Comparison of ENCODE assay signal across 8 cellular contexts in the genomic region with DNA sequence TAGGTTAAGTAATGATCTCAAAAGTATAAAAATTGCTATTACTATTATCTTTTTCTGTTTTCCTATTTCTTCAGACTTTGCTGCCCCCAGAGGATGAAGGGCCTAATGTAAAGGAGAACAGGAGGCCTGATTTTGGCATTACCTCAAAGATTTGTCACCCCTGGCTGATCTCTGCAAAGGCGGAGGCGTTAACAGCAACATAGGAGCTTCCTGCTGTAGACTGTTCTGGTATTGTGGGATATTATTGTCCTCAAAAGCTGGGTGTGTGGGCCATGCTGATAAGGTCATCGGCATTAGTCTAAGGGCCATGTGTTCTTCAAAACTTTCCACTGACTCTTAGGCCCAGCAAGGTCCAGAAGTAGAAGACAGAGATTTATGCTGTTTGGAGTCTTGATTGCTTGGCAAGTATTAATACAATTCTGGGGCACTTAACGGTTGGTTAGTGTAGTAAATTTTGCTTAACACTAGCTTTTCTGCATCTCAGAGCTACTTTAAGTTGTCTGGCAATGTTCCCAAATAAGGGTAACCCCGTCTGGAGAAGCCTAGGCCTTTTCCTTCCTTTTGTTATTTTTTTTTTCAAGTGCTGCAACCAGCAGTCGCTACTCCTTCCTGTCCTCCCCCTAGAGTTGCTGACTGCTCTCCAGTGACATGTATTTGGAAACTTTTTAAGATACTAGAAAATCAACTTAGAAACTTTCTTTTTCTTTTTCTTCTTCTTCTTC. TPM values are rescaled to one million over a fixed set of nuclear protein-coding genes. Genes with fewer than 3 reads are reported as not detected.
DNase-seq lines count a peak whose midpoint lies in the region; ATAC-seq, FAIRE-seq and TF ChIP-seq lines count a peak whose summit lies in the region.

No MANE protein-coding gene starts in this region.

- peak overlapping the region; percentile 8 for H2AFZ ChIP-seq in HepG2 (ENCODE audit: low read length)

- TF ChIP-seq EP300 in HepG2 (IDR thresholded peaks at IDR 0.05; ENCODE audit: low read depth in 2 of 2, low read length in 2 of 2), result no peak
- TF ChIP-seq EP300 in HepG2 (CRISPR knock-in tag; IDR thresholded peaks at IDR 0.05; ENCODE audit: borderline replicate concordance), result no peak

- H3K36me3 ChIP-seq in HepG2 (replicated peaks in 1 of 2; ENCODE audit: control insufficient read depth in 1 of 2, insufficient read depth in 2 of 2, low read length in 2 of 2) (no peaks in the 10 kb centered on the region), HAP-1 (replicated peaks) (no peaks in the 10 kb centered on the region)

- no peak for DNase-seq in activated T-helper 2 cell treated with anti-CD3 and anti-CD28 coated beads, Interferon-gamma antibody, Interleukin-2, Interleukin-4, amounts not matched to agents 10 μg/mL and 5 μg/mL and 100 μg/mL, durations not matched to agents 14 hours and 24 hours and 36 hours (ENCODE audit: low spot score)
- DNase-seq in HepG2 (ENCODE audit: low spot score) (no peak), NCI-H2107 treated with DMSO at 0.1 percent for 48 hours (lab: John Stamatoyannopoulos, UW; ENCODE audit: unreplicated experiment) (no peak), H54 (ENCODE audit: insufficient read length, low spot score) (no peak), HAP-1 (ENCODE audit: low spot score in 2 of 2) (no peak)
- DNase-seq in activated CD4-positive, alpha-beta T cell treated with anti-CD3 and anti-CD28 coated beads for 48 hours, result no peak

- no peaks in the 10 kb centered on the region for H4K20me1 ChIP-seq in HepG2 (ENCODE audit: insufficient read depth, low read length)

- WGBS in HepG2 (ENCODE audit: low lambda C conversion rate), result 19% methylated on average over 6 of the region's 6 CpGs

- TF ChIP-seq POLR2A in HepG2 (IDR thresholded peaks at IDR 0.05; ENCODE audit: insufficient read depth in 1 of 2, low read depth in 2 of 2, low read length in 2 of 2) (no peak), H54 (IDR thresholded peaks at IDR 0.05; ENCODE audit: low read depth, low read length) (no peak)

- no peak overlapping the region for H3K27ac ChIP-seq in HepG2 (ENCODE audit: extremely low read length, insufficient read depth, low read length)

- POLR2A ChIA-PET in HepG2 (lab: Yijun Ruan, JAX), result no interaction called here

- H3K4me1 ChIP-seq in HepG2 (ENCODE audit: insufficient read depth, low read length) (peaks cover 17% of the 10 kb centered on the region), HAP-1 (no peaks in the 10 kb centered on the region)

- peak overlapping the region; percentile 62 for H3K4me2 ChIP-seq in HepG2 (ENCODE audit: low read depth, low read length)

- H3K4me1 Mint-ChIP-seq in activated T-helper 2 cell treated with anti-CD3 and anti-CD28 coated beads, Interferon-gamma antibody, Interleukin-2, Interleukin-4, amounts not matched to agents 10 μg/mL and 5 μg/mL and 100 μg/mL, durations not matched to agents 14 hours and 24 hours and 36 hours (ENCODE audit: low read depth), result peaks cover 31% of the 10 kb centered on the region

- H3K9me3 ChIP-seq in HepG2 (ENCODE audit: low read length), result no peaks in the 10 kb centered on the region
- no peaks in the 10 kb centered on the region for H3K9me3 ChIP-seq in HAP-1

- H3K27ac Mint-ChIP-seq in activated T-helper 2 cell treated with anti-CD3 and anti-CD28 coated beads, Interferon-gamma antibody, Interleukin-2, Interleukin-4, amounts not matched to agents 10 μg/mL and 5 μg/mL and 100 μg/mL, durations not matched to agents 14 hours and 24 hours and 36 hours, result peak overlapping the region; percentile 19

- no peak for TF ChIP-seq CTCF in HepG2 (CRISPR knock-in tag; IDR thresholded peaks at IDR 0.05)

- CTCF ChIA-PET in HepG2 (lab: Yijun Ruan, JAX; ENCODE audit: low intra/inter-chr PET ratio, low total read pairs), result no interaction called here

- BruUV-seq in HepG2 (replicated peaks; lab: Mats Ljungman, UMichigan), result no TSS peak

- ATAC-seq in GM18870 (IDR thresholded peaks at IDR 0.05; ENCODE audit: unreplicated experiment), result peak; percentile 63
- peak; percentile 81 for ATAC-seq in HG02885 (IDR thresholded peaks at IDR 0.05; ENCODE audit: poor library complexity, unreplicated experiment)
- peak; percentile 56 for ATAC-seq in HepG2

- peaks cover 9% of the 10 kb centered on the region for H3K36me3 Mint-ChIP-seq in activated T-helper 2 cell treated with anti-CD3 and anti-CD28 coated beads, Interferon-gamma antibody, Interleukin-2, Interleukin-4, amounts not matched to agents 10 μg/mL and 5 μg/mL and 100 μg/mL, durations not matched to agents 14 hours and 24 hours and 36 hours (ENCODE audit: low read depth)

- in situ Hi-C loops in HepG2 (cut with HindIII; ENCODE audit: extremely low pct_ligation_motif_present, low pct_unique_long_range_greater_than_20kb) (no loop called here), HAP-1 (cut with MboI; ENCODE audit: low sequenced_read_pairs) (no loop called here)

- intact Hi-C loops in activated T-helper 2 cell treated with anti-CD3 and anti-CD28 coated beads, Interferon-gamma antibody, Interleukin-2, Interleukin-4, amounts not matched to agents 10 μg/mL and 5 μg/mL and 100 μg/mL, durations not matched to agents 14 hours and 24 hours and 36 hours (cut with micrococcal nuclease), result no loop called here
- intact Hi-C loops in HepG2 (cut with micrococcal nuclease; ENCODE audit: unreplicated experiment), result no loop called here

- FAIRE-seq in HepG2 (lab: Jason Lieb, UNC) (no peak), H54 (lab: Jason Lieb, UNC) (no peak)

- H3K27me3 ChIP-seq in HepG2 (ENCODE audit: control insufficient read depth in 1 of 2, insufficient read depth in 2 of 2, low read length in 2 of 2) (no peaks in the 10 kb centered on the region; a peak in 1 of 5 replicates), HAP-1 (ENCODE audit: low read depth) (no peaks in the 10 kb centered on the region)

- H3K27me3 Mint-ChIP-seq in activated T-helper 2 cell treated with anti-CD3 and anti-CD28 coated beads, Interferon-gamma antibody, Interleukin-2, Interleukin-4, amounts not matched to agents 10 μg/mL and 5 μg/mL and 100 μg/mL, durations not matched to agents 14 hours and 24 hours and 36 hours (ENCODE audit: low read depth), result peaks cover 3% of the 10 kb centered on the region

- TF ChIP-seq RAD21 in HepG2 (CRISPR knock-in tag; IDR thresholded peaks at IDR 0.05), result no peak

- H3K4me3 ChIP-seq in HepG2 (replicated peaks in 1 of 3; ENCODE audit: insufficient read depth in 1 of 3, low read depth in 2 of 3, low read length in 3 of 3) (peak overlapping the region in 1 of 3 experiments; percentile 19; a peak in 1 of 6 replicates), HAP-1 (no peak overlapping the region)

- no peak overlapping the region for H3K9ac ChIP-seq in HepG2 (ENCODE audit: insufficient read depth, low read depth, low read length)

- no peaks in the 10 kb centered on the region for H3K79me2 ChIP-seq in HepG2 (ENCODE audit: insufficient read depth, low read length)

- H3K9me3 Mint-ChIP-seq in activated T-helper 2 cell treated with anti-CD3 and anti-CD28 coated beads, Interferon-gamma antibody, Interleukin-2, Interleukin-4, amounts not matched to agents 10 μg/mL and 5 μg/mL and 100 μg/mL, durations not matched to agents 14 hours and 24 hours and 36 hours, result peaks cover 11% of the 10 kb centered on the region

- H3K4me3 Mint-ChIP-seq in activated T-helper 2 cell treated with anti-CD3 and anti-CD28 coated beads, Interferon-gamma antibody, Interleukin-2, Interleukin-4, amounts not matched to agents 10 μg/mL and 5 μg/mL and 100 μg/mL, durations not matched to agents 14 hours and 24 hours and 36 hours (ENCODE audit: low read depth), result no peak overlapping the region

RNA-seq across cellular contexts. Expression of gene ENTPD1, which starts 14.0 kb away (rescaled TPM):
- total RNA-seq in activated T-helper 2 cell treated with anti-CD3 and anti-CD28 coated beads, Interferon-gamma antibody, Interleukin-2, Interleukin-4, amounts not matched to agents 10 μg/mL and 5 μg/mL and 100 μg/mL, durations not matched to agents 14 hours and 24 hours and 36 hours, result 37.1 and 37.5 TPM in 2 replicates
- total RNA-seq in HepG2 (2016; rRNA removed; fragmentation: Illumina TruSeq; extraction: Trizol), result 0.03 and 0.07 TPM in 2 replicates
- not detected in 2 replicates for total RNA-seq in HepG2 (2016; cell fraction: cytosol; rRNA removed; fragmentation: Illumina TruSeq; extraction: Trizol; ENCODE audit: low read depth)
- total RNA-seq in HepG2 (2016; cell fraction: insoluble cytoplasmic fraction; rRNA removed; fragmentation: Illumina TruSeq; extraction: Trizol), result 0.06 TPM in 1 of 2 replicates, not detected in the other
- total RNA-seq in HepG2 (2016; cell fraction: membrane; rRNA removed; fragmentation: Illumina TruSeq; extraction: Trizol), result not detected in 2 replicates
- total RNA-seq in HepG2 (2016; cell fraction: nucleus; rRNA removed; fragmentation: Illumina TruSeq; extraction: Trizol), result 0.56 TPM in 1 of 2 replicates, not detected in the other
- 0.03 and 0.07 TPM in 2 replicates for polyA plus RNA-seq in HepG2 (2011; rRNA removed)
- 0.03 and 0.06 TPM in 2 replicates for polyA plus RNA-seq in HepG2 (2011; cell fraction: cytosol; rRNA removed)
- 0.21 and 0.45 TPM in 2 replicates for polyA plus RNA-seq in HepG2 (2011; cell fraction: nucleus; rRNA removed)
- polyA plus RNA-seq in HepG2 (2012), result 1.4 and 2.0 TPM in 2 replicates
- polyA plus RNA-seq in HepG2 (2016; cell fraction: cytosol; fragmentation: Illumina TruSeq; extraction: Trizol; ENCODE audit: low read depth), result not detected in 2 replicates
- polyA plus RNA-seq in HepG2 (2016; cell fraction: insoluble cytoplasmic fraction; fragmentation: Illumina TruSeq; extraction: Trizol; ENCODE audit: low read depth), result not detected in 2 replicates
- not detected in 2 replicates for polyA plus RNA-seq in HepG2 (2016; cell fraction: membrane; fragmentation: Illumina TruSeq; extraction: Trizol; ENCODE audit: low read depth)
- polyA plus RNA-seq in HepG2 (2016; cell fraction: nucleus; fragmentation: Illumina TruSeq; extraction: Trizol; ENCODE audit: insufficient read depth, low read depth), result 0.21 TPM in 1 of 2 replicates, not detected in the other
- 0.40 TPM in 1 of 2 replicates, not detected in the other for polyA minus RNA-seq in HepG2 (2011; rRNA and poly(A)+ RNA removed; ENCODE audit: low replicate concordance)
- not detected in 2 replicates for polyA minus RNA-seq in HepG2 (2011; cell fraction: cytosol; rRNA and poly(A)+ RNA removed)
- 0.25 and 0.26 TPM in 2 replicates for polyA minus RNA-seq in HepG2 (2011; cell fraction: nucleus; rRNA and poly(A)+ RNA removed)

RNA-seq across cellular contexts. Expression of gene TCTN3, which starts 48.2 kb away (rescaled TPM):
- 66.5 and 71.3 TPM in 2 replicates for total RNA-seq in activated T-helper 2 cell treated with anti-CD3 and anti-CD28 coated beads, Interferon-gamma antibody, Interleukin-2, Interleukin-4, amounts not matched to agents 10 μg/mL and 5 μg/mL and 100 μg/mL, durations not matched to agents 14 hours and 24 hours and 36 hours
- total RNA-seq in HepG2 (2016; rRNA removed; fragmentation: Illumina TruSeq; extraction: Trizol), result 42.2 and 60.0 TPM in 2 replicates
- total RNA-seq in HepG2 (2016; cell fraction: cytosol; rRNA removed; fragmentation: Illumina TruSeq; extraction: Trizol; ENCODE audit: low read depth), result 7.7 and 8.3 TPM in 2 replicates
- total RNA-seq in HepG2 (2016; cell fraction: insoluble cytoplasmic fraction; rRNA removed; fragmentation: Illumina TruSeq; extraction: Trizol), result 40.2 and 59.3 TPM in 2 replicates
- total RNA-seq in HepG2 (2016; cell fraction: membrane; rRNA removed; fragmentation: Illumina TruSeq; extraction: Trizol), result 22.9 and 26.8 TPM in 2 replicates
- total RNA-seq in HepG2 (2016; cell fraction: nucleus; rRNA removed; fragmentation: Illumina TruSeq; extraction: Trizol), result 56.0 and 68.7 TPM in 2 replicates
- polyA plus RNA-seq in HepG2 (2011; rRNA removed), result 39.3 and 53.3 TPM in 2 replicates
- polyA plus RNA-seq in HepG2 (2011; cell fraction: cytosol; rRNA removed), result 37.4 and 40.2 TPM in 2 replicates
- 23.9 and 27.6 TPM in 2 replicates for polyA plus RNA-seq in HepG2 (2011; cell fraction: nucleus; rRNA removed)
- 27.8 and 33.4 TPM in 2 replicates for polyA plus RNA-seq in HepG2 (2012)
- polyA plus RNA-seq in HepG2 (2016; cell fraction: cytosol; fragmentation: Illumina TruSeq; extraction: Trizol; ENCODE audit: low read depth), result 7.2 and 7.5 TPM in 2 replicates
- 36.4 and 37.1 TPM in 2 replicates for polyA plus RNA-seq in HepG2 (2016; cell fraction: insoluble cytoplasmic fraction; fragmentation: Illumina TruSeq; extraction: Trizol; ENCODE audit: low read depth)
- 15.5 and 17.6 TPM in 2 replicates for polyA plus RNA-seq in HepG2 (2016; cell fraction: membrane; fragmentation: Illumina TruSeq; extraction: Trizol; ENCODE audit: low read depth)
- 65.4 and 68.8 TPM in 2 replicates for polyA plus RNA-seq in HepG2 (2016; cell fraction: nucleus; fragmentation: Illumina TruSeq; extraction: Trizol; ENCODE audit: insufficient read depth, low read depth)
- polyA minus RNA-seq in HepG2 (2011; rRNA and poly(A)+ RNA removed; ENCODE audit: low replicate concordance), result 68.6 and 112 TPM in 2 replicates
- polyA minus RNA-seq in HepG2 (2011; cell fraction: cytosol; rRNA and poly(A)+ RNA removed), result 36.2 and 43.2 TPM in 2 replicates
- 32.1 and 37.8 TPM in 2 replicates for polyA minus RNA-seq in HepG2 (2011; cell fraction: nucleus; rRNA and poly(A)+ RNA removed)

Comparison
In these comparisons a context has a peak if more than half of its experiments do, and no peak if none do; other contexts are left out.
1. RNA of gene ENTPD1, which starts 14.0 kb away (total RNA-seq): 37.1 to 37.5 TPM in activated T-helper 2 cell treated with anti-CD3 and anti-CD28 coated beads, Interferon-gamma antibody, Interleukin-2, Interleukin-4, amounts not matched to agents 10 μg/mL and 5 μg/mL and 100 μg/mL, durations not matched to agents 14 hours and 24 hours and 36 hours; 0.03 to 0.56 TPM in HepG2; every median in the first group is over 10 times any median in the second.
2. Peak in every context shown above with its lines, with median percentiles within 50 percentile points of each other: ATAC-seq.